ENCODE assay signal across 9 cellular contexts in the genomic region with DNA sequence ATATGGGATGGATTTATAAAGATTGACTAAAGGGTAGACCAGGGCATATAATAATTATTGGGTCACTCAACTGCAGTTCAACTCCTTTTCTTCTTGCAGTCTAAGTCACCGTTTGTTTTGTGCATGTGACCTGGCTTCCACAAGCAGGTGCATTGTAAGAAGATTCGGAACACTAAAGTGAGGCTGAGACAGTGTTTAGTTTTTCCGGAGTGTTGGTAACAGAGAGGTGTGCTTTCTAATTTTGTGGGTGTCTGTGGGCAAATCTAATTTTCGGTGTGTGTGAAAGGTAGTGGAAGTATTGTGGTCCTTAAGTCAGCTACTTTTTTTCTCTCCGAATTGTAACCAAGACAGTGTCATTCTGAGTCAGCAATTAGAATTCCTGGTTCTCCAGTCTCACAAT.
"Had no signal": no experiment of that assay in that cellular context is flagged by ENCODE, and none has a peak within 500 bp of the region (broad histone marks: within the 10 kb centered on the region; RNA-seq: fewer than 3 reads in every experiment).

No MANE protein-coding gene starts in this region.

- H3K36me3 ChIP-seq: HAP-1 had no signal

- H3K27ac Mint-ChIP-seq: HFFc6 had no signal

- H2AFZ ChIP-seq: GM23248 had no signal

- H3K4me3 Mint-ChIP-seq: HFFc6 had no signal

- ATAC-seq: HCT116, K562 had no signal

- H3K27ac ChIP-seq: GM23248, HL-60 had no signal

- H3K4me3 ChIP-seq: GM23248, HAP-1, K562 had no signal

- H3K9ac ChIP-seq: GM23248 had no signal

- DNase-seq: GM23248, GOT3, H7, HFFc6, IMR-90 had no signal

- H3K9me3 ChIP-seq: HAP-1 had no signal

- H3K4me1 ChIP-seq: HAP-1 had no signal
